ENCODE assay signal across 18 cellular contexts in genomic region chr6:170160031-170160627, GRCh38.
DNase-seq lines count a peak whose midpoint lies in the region; ATAC-seq, FAIRE-seq and TF ChIP-seq lines count a peak whose summit lies in the region.
"Had no signal": no experiment of that assay in that cellular context is flagged by ENCODE, and none has a peak within 500 bp of the region (broad histone marks: within the 10 kb centered on the region; RNA-seq: fewer than 3 reads in every experiment).

No MANE protein-coding gene starts in this region.

- H3K4me3 ChIP-seq in right atrium auricular region (no peak overlapping the region), K562 (no peak overlapping the region), testis (peak overlapping the region; percentile 37 to 58), stomach (no peak overlapping the region)
- H3K4me3 ChIP-seq: colonic mucosa had no signal

- no peaks in the 10 kb centered on the region for H3K9me3 ChIP-seq in right atrium auricular region
- peaks cover 5% of the 10 kb centered on the region; the same call in 1 of the 2 replicates for H3K9me3 ChIP-seq in K562 (replicated peaks; ENCODE audit: control insufficient read depth, insufficient read depth, low read depth, low read length)
- no peaks in the 10 kb centered on the region for H3K9me3 ChIP-seq in testis
- H3K9me3 ChIP-seq in stomach = no peaks in the 10 kb centered on the region
- H3K9me3 ChIP-seq: colonic mucosa had no signal

- no peaks in the 10 kb centered on the region for H4K20me1 ChIP-seq in K562 (replicated peaks; ENCODE audit: control insufficient read depth, insufficient read depth, low read length)

- H3K27me3 ChIP-seq in right atrium auricular region = no peaks in the 10 kb centered on the region
- H3K27me3 ChIP-seq in K562 (ENCODE audit: control insufficient read depth in 2 of 2, insufficient read depth in 2 of 2, low read length in 2 of 2) = peaks cover 0 to 15% of the 10 kb centered on the region in 2 experiments; a peak in 3 of 5 replicates
- H3K27me3 ChIP-seq in testis = no peaks in the 10 kb centered on the region
- H3K27me3 ChIP-seq in stomach = no peaks in the 10 kb centered on the region
- H3K27me3 ChIP-seq: colonic mucosa had no signal

- TF ChIP-seq EP300 in K562 (IDR thresholded peaks at IDR 0.05; ENCODE audit: low read length) = no peak
- TF ChIP-seq EP300 in stomach (IDR thresholded peaks at IDR 0.05) = no peak

- intact Hi-C loops in Right ventricle myocardium superior (cut with DNase I) (no loop called here), K562 (cut with micrococcal nuclease) (no loop called here), testis (cut with DNase I; ENCODE audit: low total_unique reads) (no loop called here), stomach (cut with DNase I; ENCODE audit: low total_unique reads) (no loop called here)

- H3K79me2 ChIP-seq in K562 (ENCODE audit: control insufficient read depth, insufficient read depth, low read length) = no peaks in the 10 kb centered on the region

- H3K36me3 ChIP-seq in right atrium auricular region (no peaks in the 10 kb centered on the region), K562 (ENCODE audit: control insufficient read depth, insufficient read depth, low read length) (no peaks in the 10 kb centered on the region), testis (ENCODE audit: low read depth, missing control alignments) (no peaks in the 10 kb centered on the region), stomach (no peaks in the 10 kb centered on the region)
- H3K36me3 ChIP-seq: colonic mucosa had no signal

- TF ChIP-seq POLR2A in K562 (conservative IDR thresholded peaks at IDR 0.05) = no peak
- no peak for TF ChIP-seq POLR2A in testis (IDR thresholded peaks at IDR 0.05)
- TF ChIP-seq POLR2A in stomach (IDR thresholded peaks at IDR 0.05) = no peak
- no peak for TF ChIP-seq POLR2A in GM12892 (IDR thresholded peaks at IDR 0.05; ENCODE audit: low read depth, low read length)

- POLR2A ChIA-PET in K562 (lab: Yijun Ruan, JAX) = interaction anchor here (0.6 kb wide), 1 partner anchor 12 kb away, joined by 4 read pairs; no protein-coding TSS in a partner anchor

- TF ChIP-seq CTCF in right atrium auricular region (IDR thresholded peaks at IDR 0.05) = no peak
- TF ChIP-seq CTCF in K562 (IDR thresholded peaks at IDR 0.05 in 2 of 3, conservative IDR thresholded peaks at IDR 0.05 in 1 of 3; ENCODE audit: insufficient read depth in 2 of 3, low read depth in 1 of 3, low read length in 3 of 3) = no peak
- TF ChIP-seq CTCF in testis (IDR thresholded peaks at IDR 0.05) = no peak
- no peak for TF ChIP-seq CTCF in stomach (IDR thresholded peaks at IDR 0.05)

- CTCF ChIA-PET in K562 (lab: Yijun Ruan, JAX; ENCODE audit: low intra/inter-chr PET ratio) = no interaction called here

- DNase-seq in Right ventricle myocardium superior (peak; percentile 38), right atrium auricular region (ENCODE audit: low spot score) (no peak), NCI-H1048 (lab: John Stamatoyannopoulos, UW) (peak; percentile 10), K562 (ENCODE audit: extremely low read depth in 1 of 4, low spot score in 3 of 4) (peak in 3 of 4 experiments; percentile 62 to 79 (median 77)), testis (no peak), stomach (no peak), GM12892 (ENCODE audit: insufficient read length) (no peak)
- DNase-seq: activated CD4-positive, CD25-positive, alpha-beta regulatory T cell treated with anti-CD3 and anti-CD28 coated beads, Interleukin-2, amount 50 U/mL, for 72 hours; colonic mucosa; DMS79 treated with DMSO at 0.1 percent for 48 hours; erythroblast; immature natural killer cell; mesenchymal stem cell; NCI-H187 had no signal

- ATAC-seq in Right ventricle myocardium superior (ENCODE audit: poor library complexity) = no peak
- ATAC-seq in K562 = peak; percentile 66
- no peak for ATAC-seq in HG03432 (IDR thresholded peaks at IDR 0.05; ENCODE audit: unreplicated experiment)
- ATAC-seq: Right ventricle myocardium inferior had no signal

- in situ Hi-C loops in K562 (cut with MboI) = no loop called here

- H3K9ac ChIP-seq in K562 (ENCODE audit: insufficient read depth in 1 of 2, low read depth in 2 of 2, low read length in 2 of 2) = no peak overlapping the region

- FAIRE-seq in K562 (lab: Jason Lieb, UNC) (no peak), GM12892 (lab: Jason Lieb, UNC) (no peak)
- FAIRE-seq: astrocyte, GM19239 had no signal

- no TSS peak for BruUV-seq in K562 (replicated peaks; lab: Mats Ljungman, UMichigan)

- no peak overlapping the region for H3K4me2 ChIP-seq in K562 (ENCODE audit: insufficient read depth, low read length)

- TF ChIP-seq RAD21 in K562 (CRISPR knock-in tag; conservative IDR thresholded peaks at IDR 0.05 in 1 of 2, IDR thresholded peaks at IDR 0.05 in 1 of 2) = no peak

- 61% methylated on average over 28 of the region's 40 CpGs for WGBS in K562 (ENCODE audit: insufficient coverage, low coverage, missing lambda C conversion rate)
- WGBS in testis, 2 donors = 75 to 76% methylated on average over 22 to 40 of the region's 40 CpGs
- 89 to 93% (median 92%) methylated on average over 28 to 40 of the region's 40 CpGs for WGBS in stomach, 5 donors

- H3K4me1 ChIP-seq in right atrium auricular region (peaks cover 0 to 12% of the 10 kb centered on the region in 2 donors), K562 (replicated peaks in 1 of 2; ENCODE audit: control insufficient read depth in 2 of 2, insufficient read depth in 2 of 2, low read length in 2 of 2) (peaks cover 0 to 16% of the 10 kb centered on the region in 2 experiments; a peak in 2 of 5 replicates), testis (peaks cover 5% of the 10 kb centered on the region), stomach (peaks cover 0 to 7% (median 5%) of the 10 kb centered on the region in 4 donors)
- H3K4me1 ChIP-seq: colonic mucosa had no signal

- no peak overlapping the region for H3K27ac ChIP-seq in right atrium auricular region
- no peak overlapping the region for H3K27ac ChIP-seq in K562 (ENCODE audit: extremely low read depth, low read depth, low read length)
- H3K27ac ChIP-seq in testis = no peak overlapping the region
- H3K27ac ChIP-seq in stomach = no peak overlapping the region
- H3K27ac ChIP-seq: colonic mucosa had no signal

- no peak overlapping the region for H2AFZ ChIP-seq in K562 (ENCODE audit: low read depth, low read length)

- H3K9me1 ChIP-seq in K562 (ENCODE audit: control insufficient read depth, insufficient read depth, low read length) = no peaks in the 10 kb centered on the region

TF ChIP-seq in K562, 482 proteins besides CTCF, POLR2A, EP300 and RAD21 (continues in another document):
- TF ChIP-seq CBX1 (IDR thresholded peaks at IDR 0.05; ENCODE audit: low read depth) (peak; percentile 73; the same call in 1 of the 2 replicates), FOXJ3 (CRISPR knock-in tag; IDR thresholded peaks at IDR 0.05) (no peak), POLR3G (IDR thresholded peaks at IDR 0.05; ENCODE audit: extremely low read depth, insufficient read length, insufficient replicate concordance) (no peak), SUPT5H (IDR thresholded peaks at IDR 0.05) (no peak), ZKSCAN3 (CRISPR knock-in tag; IDR thresholded peaks at IDR 0.05) (no peak), POLR2H (tag; IDR thresholded peaks at IDR 0.05; ENCODE audit: low read depth) (no peak), ZFP1 (CRISPR knock-in tag; IDR thresholded peaks at IDR 0.05) (no peak), RBBP5 (IDR thresholded peaks at IDR 0.05; ENCODE audit: borderline replicate concordance, insufficient read depth, low read length, poor library complexity, severe bottlenecking) (no peak), NONO (IDR thresholded peaks at IDR 0.05; ENCODE audit: low read depth in 2 of 2, low read length in 1 of 2) (no peak), ZNF282 (CRISPR knock-in tag; IDR thresholded peaks at IDR 0.05) (no peak)
- TF ChIP-seq, protein P1, sequence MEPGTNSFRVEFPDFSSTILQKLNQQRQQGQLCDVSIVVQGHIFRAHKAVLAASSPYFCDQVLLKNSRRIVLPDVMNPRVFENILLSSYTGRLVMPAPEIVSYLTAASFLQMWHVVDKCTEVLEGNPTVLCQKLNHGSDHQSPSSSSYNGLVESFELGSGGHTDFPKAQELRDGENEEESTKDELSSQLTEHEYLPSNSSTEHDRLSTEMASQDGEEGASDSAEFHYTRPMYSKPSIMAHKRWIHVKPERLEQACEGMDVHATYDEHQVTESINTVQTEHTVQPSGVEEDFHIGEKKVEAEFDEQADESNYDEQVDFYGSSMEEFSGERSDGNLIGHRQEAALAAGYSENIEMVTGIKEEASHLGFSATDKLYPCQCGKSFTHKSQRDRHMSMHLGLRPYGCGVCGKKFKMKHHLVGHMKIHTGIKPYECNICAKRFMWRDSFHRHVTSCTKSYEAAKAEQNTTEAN (CRISPR knock-in tag; IDR thresholded peaks at IDR 0.05) = no peak
- TF ChIP-seq, protein P2, sequence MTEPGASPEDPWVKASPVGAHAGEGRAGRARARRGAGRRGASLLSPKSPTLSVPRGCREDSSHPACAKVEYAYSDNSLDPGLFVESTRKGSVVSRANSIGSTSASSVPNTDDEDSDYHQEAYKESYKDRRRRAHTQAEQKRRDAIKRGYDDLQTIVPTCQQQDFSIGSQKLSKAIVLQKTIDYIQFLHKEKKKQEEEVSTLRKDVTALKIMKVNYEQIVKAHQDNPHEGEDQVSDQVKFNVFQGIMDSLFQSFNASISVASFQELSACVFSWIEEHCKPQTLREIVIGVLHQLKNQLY (CRISPR knock-in tag; conservative IDR thresholded peaks at IDR 0.05) = no peak
- TF ChIP-seq, protein P3, sequence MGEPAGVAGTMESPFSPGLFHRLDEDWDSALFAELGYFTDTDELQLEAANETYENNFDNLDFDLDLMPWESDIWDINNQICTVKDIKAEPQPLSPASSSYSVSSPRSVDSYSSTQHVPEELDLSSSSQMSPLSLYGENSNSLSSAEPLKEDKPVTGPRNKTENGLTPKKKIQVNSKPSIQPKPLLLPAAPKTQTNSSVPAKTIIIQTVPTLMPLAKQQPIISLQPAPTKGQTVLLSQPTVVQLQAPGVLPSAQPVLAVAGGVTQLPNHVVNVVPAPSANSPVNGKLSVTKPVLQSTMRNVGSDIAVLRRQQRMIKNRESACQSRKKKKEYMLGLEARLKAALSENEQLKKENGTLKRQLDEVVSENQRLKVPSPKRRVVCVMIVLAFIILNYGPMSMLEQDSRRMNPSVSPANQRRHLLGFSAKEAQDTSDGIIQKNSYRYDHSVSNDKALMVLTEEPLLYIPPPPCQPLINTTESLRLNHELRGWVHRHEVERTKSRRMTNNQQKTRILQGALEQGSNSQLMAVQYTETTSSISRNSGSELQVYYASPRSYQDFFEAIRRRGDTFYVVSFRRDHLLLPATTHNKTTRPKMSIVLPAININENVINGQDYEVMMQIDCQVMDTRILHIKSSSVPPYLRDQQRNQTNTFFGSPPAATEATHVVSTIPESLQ (CRISPR knock-in tag; IDR thresholded peaks at IDR 0.05) = no peak

Comparison
In these comparisons a context has a peak if more than half of its experiments do, and no peak if none do; other contexts are left out.
1. DNase-seq: peak in Right ventricle myocardium superior (single experiment), NCI-H1048 (single experiment) and K562 (3 of 4); none in right atrium auricular region (single experiment), testis (single experiment), stomach (single experiment) and GM12892 (single experiment).
2. H3K4me3 ChIP-seq: peak in testis (2 of 2); none in right atrium auricular region (0 of 2), K562 (single experiment) and stomach (0 of 4).